25 cellular contexts compared by ENCODE assay signal in the genomic region with DNA sequence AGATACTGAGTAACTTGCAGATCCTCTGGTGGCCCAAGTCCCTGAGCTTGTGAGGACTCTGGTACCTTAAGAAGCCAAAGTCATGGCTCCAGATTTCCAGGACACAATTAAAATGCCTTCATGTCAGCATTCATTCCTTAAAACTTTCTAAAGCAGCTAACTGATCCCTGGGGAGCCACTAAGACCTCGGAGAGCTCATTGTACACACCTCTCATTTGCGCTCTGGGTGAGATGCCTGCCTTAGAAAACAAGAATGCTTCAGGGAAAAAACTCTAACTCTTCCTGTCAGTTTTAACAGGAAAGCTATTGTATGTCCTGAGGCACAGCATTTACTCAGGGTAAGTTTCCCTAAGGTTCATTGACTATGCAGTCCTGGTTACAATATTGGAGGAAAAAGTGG.
"Had no signal": no experiment of that assay in that cellular context is flagged by ENCODE, and none has a peak within 500 bp of the region (broad histone marks: within the 10 kb centered on the region; RNA-seq: fewer than 3 reads in every experiment).

No MANE protein-coding gene starts in this region.

- ATAC-seq: esophagus mucosa; gastroesophageal sphincter; heart left ventricle; left lobe of liver; naive thymus-derived CD8-positive, alpha-beta T cell; stimulated activated naive B cell treated with anti-CD40 and anti-IgM and Interleukin-4, amounts not matched to agents 10 μg/mL and 1 μg/mL and 100 μg/mL, for 72 hours had no signal

- H3K4me3 ChIP-seq: colonic mucosa, gastroesophageal sphincter, heart left ventricle, hepatocyte, prostate gland, right atrium auricular region, sigmoid colon, skin epidermis, thoracic aorta, tibial nerve, upper lobe of left lung had no signal

- H3K27ac ChIP-seq: colonic mucosa, epithelial cell of prostate, gastroesophageal sphincter, heart left ventricle, hepatocyte, prostate gland, right atrium auricular region, sigmoid colon, skin epidermis, thoracic aorta, tibial nerve, upper lobe of left lung had no signal

- H3K9me3 Mint-ChIP-seq: dendritic cell treated with granulocyte-macrophage colony-stimulating factor and Interleukin-4, amounts not matched to agents 40 ng/mL and 50 ng/mL, for 4 days; endodermal cell; naive thymus-derived CD8-positive, alpha-beta T cell; stimulated activated naive B cell treated with anti-CD40 and anti-IgM and Interleukin-4, amounts not matched to agents 10 μg/mL and 1 μg/mL and 100 μg/mL, for 72 hours; stimulated activated naive CD8-positive, alpha-beta T cell treated with anti-CD3 and anti-CD28 coated beads, Interleukin-15, Interleukin-2, amounts not matched to agents 100 ng/mL and 50 ng/mL, for 24 hours had no signal

- H3K9me3 ChIP-seq: colonic mucosa, gastroesophageal sphincter, heart left ventricle, prostate gland, right atrium auricular region, sigmoid colon, thoracic aorta, tibial nerve, upper lobe of left lung had no signal

- H3K27ac Mint-ChIP-seq: dendritic cell treated with granulocyte-macrophage colony-stimulating factor and Interleukin-4, amounts not matched to agents 40 ng/mL and 50 ng/mL, for 4 days; endodermal cell; naive thymus-derived CD8-positive, alpha-beta T cell; stimulated activated naive B cell treated with anti-CD40 and anti-IgM and Interleukin-4, amounts not matched to agents 10 μg/mL and 1 μg/mL and 100 μg/mL, for 72 hours; stimulated activated naive CD8-positive, alpha-beta T cell treated with anti-CD3 and anti-CD28 coated beads, Interleukin-15, Interleukin-2, amounts not matched to agents 100 ng/mL and 50 ng/mL, for 24 hours had no signal

- DNase-seq: colonic mucosa; effector CD8-positive, alpha-beta T cell; endodermal cell; foreskin fibroblast; heart left ventricle; kidney; naive thymus-derived CD8-positive, alpha-beta T cell; nucleus accumbens; sigmoid colon; stimulated activated CD4-positive, alpha-beta T cell treated with anti-CD3 and anti-CD28 coated beads, Interleukin-15, amount 100 ng/mL, for 24 hours; stimulated activated CD4-positive, alpha-beta T cell treated with anti-CD3 and anti-CD28 coated beads, Interleukin-2, amount 100 ng/mL, for 48 hours; stimulated activated naive B cell treated with anti-CD40 and anti-IgM and Interleukin-4, amounts not matched to agents 10 μg/mL and 1 μg/mL and 100 μg/mL, for 72 hours; upper lobe of left lung had no signal

- H3K4me3 Mint-ChIP-seq: dendritic cell treated with granulocyte-macrophage colony-stimulating factor and Interleukin-4, amounts not matched to agents 40 ng/mL and 50 ng/mL, for 4 days; endodermal cell; naive thymus-derived CD8-positive, alpha-beta T cell; stimulated activated naive B cell treated with anti-CD40 and anti-IgM and Interleukin-4, amounts not matched to agents 10 μg/mL and 1 μg/mL and 100 μg/mL, for 72 hours; stimulated activated naive CD8-positive, alpha-beta T cell treated with anti-CD3 and anti-CD28 coated beads, Interleukin-15, Interleukin-2, amounts not matched to agents 100 ng/mL and 50 ng/mL, for 24 hours had no signal

- H3K4me2 ChIP-seq: hepatocyte had no signal

- H3K36me3 Mint-ChIP-seq: naive thymus-derived CD8-positive, alpha-beta T cell; stimulated activated naive B cell treated with anti-CD40 and anti-IgM and Interleukin-4, amounts not matched to agents 10 μg/mL and 1 μg/mL and 100 μg/mL, for 72 hours had no signal

- H3K4me1 ChIP-seq: prostate gland had no signal

- H3K27me3 ChIP-seq: colonic mucosa, gastroesophageal sphincter, heart left ventricle, hepatocyte, right atrium auricular region, sigmoid colon, tibial nerve, upper lobe of left lung had no signal

- H3K36me3 ChIP-seq: colonic mucosa, gastroesophageal sphincter, heart left ventricle, prostate gland, right atrium auricular region, sigmoid colon, thoracic aorta, tibial nerve, upper lobe of left lung had no signal

- H2AFZ ChIP-seq: hepatocyte had no signal

- H3K27me3 Mint-ChIP-seq: dendritic cell treated with granulocyte-macrophage colony-stimulating factor and Interleukin-4, amounts not matched to agents 40 ng/mL and 50 ng/mL, for 4 days; stimulated activated naive B cell treated with anti-CD40 and anti-IgM and Interleukin-4, amounts not matched to agents 10 μg/mL and 1 μg/mL and 100 μg/mL, for 72 hours; stimulated activated naive CD8-positive, alpha-beta T cell treated with anti-CD3 and anti-CD28 coated beads, Interleukin-15, Interleukin-2, amounts not matched to agents 100 ng/mL and 50 ng/mL, for 24 hours had no signal
